ENCODE assay signal across 1 cellular context in the genomic region with DNA sequence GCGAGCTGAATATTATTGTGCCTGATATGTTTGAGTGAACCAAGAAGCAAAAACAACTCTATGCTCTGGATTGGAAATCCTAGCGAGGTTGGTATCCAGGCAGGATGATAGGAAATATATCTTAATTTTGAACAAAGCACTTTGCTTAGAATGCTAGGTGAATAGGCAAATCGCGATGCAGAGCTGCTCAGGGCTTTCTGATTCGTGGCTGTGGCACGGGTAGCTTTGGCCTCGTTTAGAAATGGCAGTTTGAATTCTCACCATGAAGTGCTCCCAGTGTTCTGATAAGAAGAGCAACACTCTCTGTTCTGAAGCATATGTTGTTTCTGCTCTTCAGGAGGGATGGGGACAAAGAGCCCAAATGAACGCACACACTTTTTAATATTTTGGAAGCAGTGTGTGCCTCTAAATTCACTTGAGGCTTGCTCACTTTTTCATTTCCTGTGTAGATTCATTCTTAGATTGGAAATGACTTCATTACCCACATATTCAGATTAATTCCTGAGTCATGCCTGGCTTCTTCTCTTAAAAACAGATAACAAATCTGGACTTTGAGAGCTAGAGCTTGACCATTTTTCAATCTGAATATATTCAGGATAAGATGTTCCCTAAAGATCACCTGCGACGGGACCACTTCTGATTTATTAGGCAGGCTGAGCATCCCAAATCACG.
TF ChIP-seq lines count a peak whose summit lies in the region.

No MANE protein-coding gene starts in this region.

TF ChIP-seq in H1, 55 proteins besides CTCF, POLR2A, EP300 and RAD21 (continued from another document):
- TF ChIP-seq, protein P1, sequence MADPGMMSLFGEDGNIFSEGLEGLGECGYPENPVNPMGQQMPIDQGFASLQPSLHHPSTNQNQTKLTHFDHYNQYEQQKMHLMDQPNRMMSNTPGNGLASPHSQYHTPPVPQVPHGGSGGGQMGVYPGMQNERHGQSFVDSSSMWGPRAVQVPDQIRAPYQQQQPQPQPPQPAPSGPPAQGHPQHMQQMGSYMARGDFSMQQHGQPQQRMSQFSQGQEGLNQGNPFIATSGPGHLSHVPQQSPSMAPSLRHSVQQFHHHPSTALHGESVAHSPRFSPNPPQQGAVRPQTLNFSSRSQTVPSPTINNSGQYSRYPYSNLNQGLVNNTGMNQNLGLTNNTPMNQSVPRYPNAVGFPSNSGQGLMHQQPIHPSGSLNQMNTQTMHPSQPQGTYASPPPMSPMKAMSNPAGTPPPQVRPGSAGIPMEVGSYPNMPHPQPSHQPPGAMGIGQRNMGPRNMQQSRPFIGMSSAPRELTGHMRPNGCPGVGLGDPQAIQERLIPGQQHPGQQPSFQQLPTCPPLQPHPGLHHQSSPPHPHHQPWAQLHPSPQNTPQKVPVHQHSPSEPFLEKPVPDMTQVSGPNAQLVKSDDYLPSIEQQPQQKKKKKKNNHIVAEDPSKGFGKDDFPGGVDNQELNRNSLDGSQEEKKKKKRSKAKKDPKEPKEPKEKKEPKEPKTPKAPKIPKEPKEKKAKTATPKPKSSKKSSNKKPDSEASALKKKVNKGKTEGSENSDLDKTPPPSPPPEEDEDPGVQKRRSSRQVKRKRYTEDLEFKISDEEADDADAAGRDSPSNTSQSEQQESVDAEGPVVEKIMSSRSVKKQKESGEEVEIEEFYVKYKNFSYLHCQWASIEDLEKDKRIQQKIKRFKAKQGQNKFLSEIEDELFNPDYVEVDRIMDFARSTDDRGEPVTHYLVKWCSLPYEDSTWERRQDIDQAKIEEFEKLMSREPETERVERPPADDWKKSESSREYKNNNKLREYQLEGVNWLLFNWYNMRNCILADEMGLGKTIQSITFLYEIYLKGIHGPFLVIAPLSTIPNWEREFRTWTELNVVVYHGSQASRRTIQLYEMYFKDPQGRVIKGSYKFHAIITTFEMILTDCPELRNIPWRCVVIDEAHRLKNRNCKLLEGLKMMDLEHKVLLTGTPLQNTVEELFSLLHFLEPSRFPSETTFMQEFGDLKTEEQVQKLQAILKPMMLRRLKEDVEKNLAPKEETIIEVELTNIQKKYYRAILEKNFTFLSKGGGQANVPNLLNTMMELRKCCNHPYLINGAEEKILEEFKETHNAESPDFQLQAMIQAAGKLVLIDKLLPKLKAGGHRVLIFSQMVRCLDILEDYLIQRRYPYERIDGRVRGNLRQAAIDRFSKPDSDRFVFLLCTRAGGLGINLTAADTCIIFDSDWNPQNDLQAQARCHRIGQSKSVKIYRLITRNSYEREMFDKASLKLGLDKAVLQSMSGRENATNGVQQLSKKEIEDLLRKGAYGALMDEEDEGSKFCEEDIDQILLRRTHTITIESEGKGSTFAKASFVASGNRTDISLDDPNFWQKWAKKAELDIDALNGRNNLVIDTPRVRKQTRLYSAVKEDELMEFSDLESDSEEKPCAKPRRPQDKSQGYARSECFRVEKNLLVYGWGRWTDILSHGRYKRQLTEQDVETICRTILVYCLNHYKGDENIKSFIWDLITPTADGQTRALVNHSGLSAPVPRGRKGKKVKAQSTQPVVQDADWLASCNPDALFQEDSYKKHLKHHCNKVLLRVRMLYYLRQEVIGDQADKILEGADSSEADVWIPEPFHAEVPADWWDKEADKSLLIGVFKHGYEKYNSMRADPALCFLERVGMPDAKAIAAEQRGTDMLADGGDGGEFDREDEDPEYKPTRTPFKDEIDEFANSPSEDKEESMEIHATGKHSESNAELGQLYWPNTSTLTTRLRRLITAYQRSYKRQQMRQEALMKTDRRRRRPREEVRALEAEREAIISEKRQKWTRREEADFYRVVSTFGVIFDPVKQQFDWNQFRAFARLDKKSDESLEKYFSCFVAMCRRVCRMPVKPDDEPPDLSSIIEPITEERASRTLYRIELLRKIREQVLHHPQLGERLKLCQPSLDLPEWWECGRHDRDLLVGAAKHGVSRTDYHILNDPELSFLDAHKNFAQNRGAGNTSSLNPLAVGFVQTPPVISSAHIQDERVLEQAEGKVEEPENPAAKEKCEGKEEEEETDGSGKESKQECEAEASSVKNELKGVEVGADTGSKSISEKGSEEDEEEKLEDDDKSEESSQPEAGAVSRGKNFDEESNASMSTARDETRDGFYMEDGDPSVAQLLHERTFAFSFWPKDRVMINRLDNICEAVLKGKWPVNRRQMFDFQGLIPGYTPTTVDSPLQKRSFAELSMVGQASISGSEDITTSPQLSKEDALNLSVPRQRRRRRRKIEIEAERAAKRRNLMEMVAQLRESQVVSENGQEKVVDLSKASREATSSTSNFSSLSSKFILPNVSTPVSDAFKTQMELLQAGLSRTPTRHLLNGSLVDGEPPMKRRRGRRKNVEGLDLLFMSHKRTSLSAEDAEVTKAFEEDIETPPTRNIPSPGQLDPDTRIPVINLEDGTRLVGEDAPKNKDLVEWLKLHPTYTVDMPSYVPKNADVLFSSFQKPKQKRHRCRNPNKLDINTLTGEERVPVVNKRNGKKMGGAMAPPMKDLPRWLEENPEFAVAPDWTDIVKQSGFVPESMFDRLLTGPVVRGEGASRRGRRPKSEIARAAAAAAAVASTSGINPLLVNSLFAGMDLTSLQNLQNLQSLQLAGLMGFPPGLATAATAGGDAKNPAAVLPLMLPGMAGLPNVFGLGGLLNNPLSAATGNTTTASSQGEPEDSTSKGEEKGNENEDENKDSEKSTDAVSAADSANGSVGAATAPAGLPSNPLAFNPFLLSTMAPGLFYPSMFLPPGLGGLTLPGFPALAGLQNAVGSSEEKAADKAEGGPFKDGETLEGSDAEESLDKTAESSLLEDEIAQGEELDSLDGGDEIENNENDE (IDR thresholded peaks at IDR 0.05; ENCODE audit: insufficient replicate concordance, low read length), result no peak
- no peak for TF ChIP-seq ZNF274 (IDR thresholded peaks at IDR 0.05; ENCODE audit: borderline replicate concordance, extremely low read depth, low read length)
